ENCODE assay signal across 8 cellular contexts in the genomic region with DNA sequence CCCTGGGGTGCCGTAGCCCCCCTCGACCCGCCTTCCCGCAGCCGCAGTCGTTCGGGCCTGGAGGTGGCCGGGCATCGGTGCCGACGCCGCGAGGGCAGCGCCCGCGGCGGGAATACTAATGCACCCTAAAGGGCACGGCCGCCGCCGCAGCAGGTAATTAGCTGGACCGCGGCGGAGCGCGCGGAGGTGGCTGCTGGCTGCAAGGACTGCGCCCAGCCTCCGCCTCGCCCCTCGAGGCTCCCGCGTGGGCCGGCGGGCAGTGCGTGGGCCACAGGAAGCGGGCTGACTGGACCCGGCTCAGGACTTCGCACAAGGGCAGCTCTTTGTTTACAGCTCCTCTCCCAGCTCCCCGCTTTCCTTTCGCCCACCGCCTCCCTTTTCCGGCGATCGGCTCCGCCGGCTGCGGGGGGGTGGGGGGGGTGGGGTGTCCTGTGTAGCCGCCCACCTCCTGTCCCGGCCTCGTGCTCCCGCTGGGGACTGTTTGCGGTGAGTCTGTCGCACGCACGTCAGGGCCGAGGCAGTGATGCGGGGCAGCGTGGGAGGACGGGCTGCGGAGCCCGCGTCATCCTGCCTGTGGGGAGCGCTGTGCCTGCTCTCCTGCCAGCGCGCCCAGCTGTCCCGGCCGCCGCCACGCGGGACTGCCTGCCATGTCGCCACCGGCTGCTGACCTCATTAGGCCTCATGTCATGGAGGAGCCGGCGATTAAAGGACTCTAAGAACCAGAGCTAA. TPM values are rescaled to one million over a fixed set of nuclear protein-coding genes. Genes with fewer than 3 reads are reported as not detected.
DNase-seq lines count a peak whose midpoint lies in the region; ATAC-seq, FAIRE-seq and TF ChIP-seq lines count a peak whose summit lies in the region.

No MANE protein-coding gene starts in this region.

- no peaks in the 10 kb centered on the region for H3K9me3 ChIP-seq in GM12878 (replicated peaks; ENCODE audit: control insufficient read depth, insufficient read depth, low read length)
- no peaks in the 10 kb centered on the region for H3K9me3 ChIP-seq in iPS-18c (ENCODE audit: control insufficient read depth, insufficient read depth, low read length)
- no peaks in the 10 kb centered on the region for H3K9me3 ChIP-seq in spleen

- H3K27me3 ChIP-seq in GM12878 (replicated peaks in 1 of 2; ENCODE audit: control insufficient read depth in 2 of 2, insufficient read depth in 2 of 2, low read length in 1 of 2) (no peaks in the 10 kb centered on the region), spleen (replicated peaks in 1 of 7) (peaks cover 2 to 58% (median 29%) of the 10 kb centered on the region in 7 donors)

- TSS peak; percentile 95 for BruUV-seq in GM12878 (replicated peaks; lab: Mats Ljungman, UMichigan)

- intact Hi-C loops in GM12878 (cut with micrococcal nuclease; ENCODE audit: unreplicated experiment) (loop anchor here (2.0 kb wide), 2 partner anchors 48 to 90 kb away; no protein-coding TSS in a partner anchor), spleen (cut with DNase I; ENCODE audit: low total_unique reads) (no loop called here)

- TF ChIP-seq POLR2A in GM12878 (IDR thresholded peaks at IDR 0.05; ENCODE audit: low read depth, low read length) (no peak), spleen (IDR thresholded peaks at IDR 0.05) (no peak)

- CTCF ChIA-PET in GM12878 (lab: Yijun Ruan, JAX): interaction anchor here (0.7 to 4.7 kb wide), 7 partner anchors 13 to 120 kb away, joined by 3 to 38 read pairs (median 3); no protein-coding TSS in a partner anchor

- peak overlapping the region; percentile 40; the same call in 1 of the 2 replicates for H3K9ac ChIP-seq in GM12878 (ENCODE audit: control insufficient read depth, insufficient read depth, low read length)

- TF ChIP-seq EP300 in GM12878 (IDR thresholded peaks at IDR 0.05; ENCODE audit: borderline replicate concordance in 1 of 2, control insufficient read depth in 1 of 2, low read depth in 2 of 2, low read length in 2 of 2): peak; percentile 85 to 94

- POLR2A ChIA-PET in GM12878 (lab: Charles Lee): interaction anchor here (0.7 to 1.9 kb wide), 5 partner anchors 15 to 91 kb away, joined by 3 to 8 read pairs (median 5); no protein-coding TSS in a partner anchor

- H3K4me1 ChIP-seq in GM12878 (ENCODE audit: control insufficient read depth, insufficient read depth, low read length) (peaks cover 18% of the 10 kb centered on the region), spleen (peaks cover 14 to 25% (median 20%) of the 10 kb centered on the region in 6 donors)

- H3K27ac ChIP-seq in GM12878 (ENCODE audit: control insufficient read depth, insufficient read depth): peak overlapping the region; percentile 35
- H3K27ac ChIP-seq in spleen: no peak overlapping the region

- peak; percentile 9; the same call in 1 of the 2 replicates for TF ChIP-seq RAD21 in GM12878 (IDR thresholded peaks at IDR 0.05; ENCODE audit: insufficient read depth, low read depth, low read length)

- ATAC-seq in GM19328 (IDR thresholded peaks at IDR 0.05; ENCODE audit: unreplicated experiment) (peak; percentile 77), HG03565 (IDR thresholded peaks at IDR 0.05; ENCODE audit: unreplicated experiment) (peak; percentile 59), GM12878 (peak; percentile 90), HG03025 (IDR thresholded peaks at IDR 0.05; ENCODE audit: low FRiP score, unreplicated experiment) (no peak)

- in situ Hi-C loops in GM12878 (cut with MboI): no loop called here

- H3K4me3 ChIP-seq in GM12878 (peak overlapping the region; percentile 47; the same call in 1 of the 2 replicates), iPS-18c (ENCODE audit: insufficient read depth, low read depth, low read length) (peak overlapping the region; percentile 63), spleen (peak overlapping the region; percentile 1 to 65 (median 26))

- peak overlapping the region; percentile 58 for H2AFZ ChIP-seq in GM12878 (ENCODE audit: control insufficient read depth, low read depth, low read length)

- H3K4me2 ChIP-seq in GM12878 (ENCODE audit: control insufficient read depth, insufficient read depth): peak overlapping the region; percentile 86

- H3K36me3 ChIP-seq in GM12878 (ENCODE audit: control insufficient read depth in 2 of 2, insufficient read depth in 2 of 2, low read length in 1 of 2) (no peaks in the 10 kb centered on the region), spleen (no peaks in the 10 kb centered on the region)

- DNase-seq in DMS79 (lab: John Stamatoyannopoulos, UW) (peak; percentile 31), GM12878 (ENCODE audit: low read depth, low spot score) (peak; percentile 49), spleen (peak; percentile 78), NCI-H1694 (lab: John Stamatoyannopoulos, UW) (no peak)

- FAIRE-seq in GM12878 (lab: Jason Lieb, UNC): no peak

- WGBS in GM12878 (ENCODE audit: insufficient coverage, insufficient replicate concordance, low lambda C conversion rate, missing lambda C conversion rate): under 1% methylated on average over 60 of the region's 75 CpGs
- 1 to 2% (median 2%) methylated on average over 20 to 75 of the region's 75 CpGs for WGBS in spleen, 5 donors

- no peaks in the 10 kb centered on the region for H4K20me1 ChIP-seq in GM12878 (ENCODE audit: control insufficient read depth, insufficient read depth)

- peak; percentile 21 to 44 (median 37); a peak in 3 of 6 replicates for TF ChIP-seq CTCF in GM12878 (IDR thresholded peaks at IDR 0.05 in 2 of 3, conservative IDR thresholded peaks at IDR 0.05 in 1 of 3; ENCODE audit: control insufficient read depth in 2 of 3, extremely low read depth in 1 of 3, insufficient read depth in 1 of 3, low read depth in 3 of 3, low read length in 3 of 3)
- TF ChIP-seq CTCF in spleen (IDR thresholded peaks at IDR 0.05 in 8 of 11, conservative IDR thresholded peaks at IDR 0.05 in 3 of 11): no peak

- RAD21 ChIA-PET in GM12878 (lab: Charles Lee; ENCODE audit: unreplicated experiment): interaction anchor here (0.6 to 3.2 kb wide), 15 partner anchors 13 to 179 kb away, joined by 3 to 25 read pairs (median 3); no protein-coding TSS in a partner anchor

- H3K79me2 ChIP-seq in GM12878 (ENCODE audit: control insufficient read depth, insufficient read depth, low read length): no peaks in the 10 kb centered on the region

- SMC1A ChIA-PET in GM12878 (lab: Charles Lee; ENCODE audit: uncharacterized antibody, unreplicated experiment): interaction anchor here (0.6 to 1.5 kb wide), 9 partner anchors 12 to 120 kb away, joined by 3 to 5 read pairs (median 3); no protein-coding TSS in a partner anchor

TF ChIP-seq in GM12878, 131 proteins besides CTCF, POLR2A, EP300 and RAD21 (continues in another document):
- TF ChIP-seq, protein P1, sequence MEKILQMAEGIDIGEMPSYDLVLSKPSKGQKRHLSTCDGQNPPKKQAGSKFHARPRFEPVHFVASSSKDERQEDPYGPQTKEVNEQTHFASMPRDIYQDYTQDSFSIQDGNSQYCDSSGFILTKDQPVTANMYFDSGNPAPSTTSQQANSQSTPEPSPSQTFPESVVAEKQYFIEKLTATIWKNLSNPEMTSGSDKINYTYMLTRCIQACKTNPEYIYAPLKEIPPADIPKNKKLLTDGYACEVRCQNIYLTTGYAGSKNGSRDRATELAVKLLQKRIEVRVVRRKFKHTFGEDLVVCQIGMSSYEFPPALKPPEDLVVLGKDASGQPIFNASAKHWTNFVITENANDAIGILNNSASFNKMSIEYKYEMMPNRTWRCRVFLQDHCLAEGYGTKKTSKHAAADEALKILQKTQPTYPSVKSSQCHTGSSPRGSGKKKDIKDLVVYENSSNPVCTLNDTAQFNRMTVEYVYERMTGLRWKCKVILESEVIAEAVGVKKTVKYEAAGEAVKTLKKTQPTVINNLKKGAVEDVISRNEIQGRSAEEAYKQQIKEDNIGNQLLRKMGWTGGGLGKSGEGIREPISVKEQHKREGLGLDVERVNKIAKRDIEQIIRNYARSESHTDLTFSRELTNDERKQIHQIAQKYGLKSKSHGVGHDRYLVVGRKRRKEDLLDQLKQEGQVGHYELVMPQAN (conservative IDR thresholded peaks at IDR 0.05): peak; percentile 44; the same call in 1 of the 2 replicates
- TF ChIP-seq JUNB (IDR thresholded peaks at IDR 0.05): no peak
- TF ChIP-seq, protein P2, sequence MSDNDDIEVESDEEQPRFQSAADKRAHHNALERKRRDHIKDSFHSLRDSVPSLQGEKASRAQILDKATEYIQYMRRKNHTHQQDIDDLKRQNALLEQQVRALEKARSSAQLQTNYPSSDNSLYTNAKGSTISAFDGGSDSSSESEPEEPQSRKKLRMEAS (IDR thresholded peaks at IDR 0.05; ENCODE audit: low read depth, low read length): 0 out of 2 replicates have a peak, but pooled peaks have one; percentile 62
- TF ChIP-seq NR2C2 (IDR thresholded peaks at IDR 0.05; ENCODE audit: borderline replicate concordance, control insufficient read depth, insufficient read length, low read depth): no peak
- TF ChIP-seq IKZF1 (conservative IDR thresholded peaks at IDR 0.05): peak; percentile 95
- TF ChIP-seq LARP7 (IDR thresholded peaks at IDR 0.05): peak; percentile 17

RNA-seq across cellular contexts. Expression of a gene that starts 53.2 kb away (rescaled TPM):
- total RNA-seq in GM12878 (2013; cell fraction: nucleolus; rRNA removed): 3.7 and 5.4 TPM in 2 replicates
- total RNA-seq in GM12878 (2014; rRNA removed) (0.44 and 0.85 TPM in 2 replicates), GM12878 (2014; rRNA removed; fragmentation: Illumina TruSeq; extraction: Trizol) (0.63 and 0.83 TPM in 2 replicates), GM12878 (2021) (1.0 and 1.3 TPM in 2 replicates), spleen (1 to 10 TPM in 4 of 7 donors, under 1 TPM in 3; 0.40 to 2.4 (median 1.7) TPM)
- polyA plus RNA-seq in GM12878 (2011; ENCODE audit: low read depth): 0.22 TPM
- polyA plus RNA-seq in GM12878 (2011; rRNA removed) (1.6 and 3.6 TPM in 2 replicates), GM12878 (2014; fragmentation: Illumina TruSeq; extraction: Trizol) (0.48 and 0.88 TPM in 2 replicates), GM12878 (2014; fragmentation: Nextera tagmentation; extraction: Ambion mirVana) (under 1 TPM; 0.33 to 0.45 TPM), GM12878 (2014; rRNA removed) (0.77 and 0.78 TPM in 2 replicates), GM12878 (2016; fragmentation: Nextera tagmentation; extraction: Ambion mirVana) (under 1 TPM; 0.55 to 0.66 TPM), spleen (under 1 TPM; 0.04 to 0.19 (median 0.14) TPM)
- 4.0 and 4.3 TPM in 2 replicates for polyA plus RNA-seq in GM12878 (2011; cell fraction: cytosol; rRNA removed)
- polyA plus RNA-seq in GM12878 (2011; cell fraction: nucleus; rRNA removed): 9.6 and 11.7 TPM in 2 replicates
- 0.41 and 0.51 TPM in 2 replicates for polyA plus RNA-seq in GM12878 (2012)
- polyA minus RNA-seq in GM12878 (2011; rRNA and poly(A)+ RNA removed): 5.3 and 7.7 TPM in 2 replicates
- 1.5 and 1.9 TPM in 2 replicates for polyA minus RNA-seq in GM12878 (2011; cell fraction: cytosol; rRNA and poly(A)+ RNA removed)
- polyA minus RNA-seq in GM12878 (2011; cell fraction: nucleus; rRNA and poly(A)+ RNA removed): 9.7 and 17.1 TPM in 2 replicates

Comparison
In these comparisons a context has a peak if more than half of its experiments do, and no peak if none do; other contexts are left out.
1. CTCF ChIP-seq: peak in GM12878 (3 of 3); none in spleen (0 of 11).
2. Peak in every context shown above with its lines, with median percentiles within 50 percentile points of each other: H3K4me3 ChIP-seq.